Comparison of ENCODE assay signal across 1 cellular context in genomic region chr5:151186052-151186451, GRCh38.
TF ChIP-seq lines count a peak whose summit lies in the region.

No MANE protein-coding gene starts in this region.

TF ChIP-seq in GM23338, 12 proteins besides CTCF, POLR2A, EP300 and RAD21:
- TF ChIP-seq EZH2phosphoT487 (IDR thresholded peaks at IDR 0.05; ENCODE audit: unreplicated experiment) (no peak), ZNF331 (CRISPR knock-in tag; IDR thresholded peaks at IDR 0.05; ENCODE audit: low read depth) (no peak), JUNB (IDR thresholded peaks at IDR 0.05; ENCODE audit: unreplicated experiment) (no peak), REST (IDR thresholded peaks at IDR 0.05; ENCODE audit: unreplicated experiment) (no peak), EZH2 (IDR thresholded peaks at IDR 0.05; ENCODE audit: low read depth, unreplicated experiment) (no peak), STAT1 (IDR thresholded peaks at IDR 0.05; ENCODE audit: unreplicated experiment) (no peak), CREB1 (CRISPR knock-in tag; IDR thresholded peaks at IDR 0.05; ENCODE audit: low read depth) (no peak), POLR2AphosphoS5 (IDR thresholded peaks at IDR 0.05; ENCODE audit: low read depth) (no peak), NANOG (IDR thresholded peaks at IDR 0.05; ENCODE audit: borderline replicate concordance) (no peak), ZNF114 (CRISPR knock-in tag; IDR thresholded peaks at IDR 0.05) (no peak), ETS1 (IDR thresholded peaks at IDR 0.05) (no peak), ZNF462 (CRISPR knock-in tag; IDR thresholded peaks at IDR 0.05) (no peak)
